In the genomic region with DNA sequence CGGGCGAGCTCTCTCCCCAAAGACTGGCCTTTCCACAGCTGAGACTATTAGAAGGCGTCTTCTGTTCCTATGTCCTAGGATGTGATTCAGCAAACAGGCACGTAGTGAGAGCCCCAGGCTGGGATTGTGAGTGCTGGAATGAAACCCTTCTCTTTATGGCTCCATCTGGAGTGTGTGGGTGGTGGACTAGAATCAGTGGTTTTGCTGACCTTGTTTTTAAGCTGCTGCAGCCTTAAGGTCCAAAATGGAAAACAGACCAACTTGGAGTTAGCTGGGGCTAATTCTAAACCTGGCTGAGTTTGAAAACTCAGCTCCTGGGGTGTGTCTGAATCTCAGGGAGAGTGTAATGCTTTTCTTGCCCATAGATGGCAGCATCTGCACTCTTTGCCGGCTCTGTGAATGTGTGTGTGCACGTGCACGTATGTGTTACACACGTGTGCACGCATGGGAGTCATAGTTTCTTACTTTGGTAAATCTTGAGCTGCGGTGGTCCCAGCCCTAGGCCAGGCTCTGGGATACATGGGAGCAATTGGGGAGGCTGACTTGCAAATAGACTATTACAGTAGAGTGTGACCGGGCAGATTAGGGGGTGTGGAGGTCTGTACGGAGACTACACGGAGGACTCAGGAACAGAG, we compare ENCODE assay signal across 1 cellular context.
TF ChIP-seq lines count a peak whose summit lies in the region.

No MANE protein-coding gene starts in this region.

TF ChIP-seq in K562, 482 proteins besides CTCF, POLR2A, EP300 and RAD21 (continued from another document):
- TF ChIP-seq, protein P1, sequence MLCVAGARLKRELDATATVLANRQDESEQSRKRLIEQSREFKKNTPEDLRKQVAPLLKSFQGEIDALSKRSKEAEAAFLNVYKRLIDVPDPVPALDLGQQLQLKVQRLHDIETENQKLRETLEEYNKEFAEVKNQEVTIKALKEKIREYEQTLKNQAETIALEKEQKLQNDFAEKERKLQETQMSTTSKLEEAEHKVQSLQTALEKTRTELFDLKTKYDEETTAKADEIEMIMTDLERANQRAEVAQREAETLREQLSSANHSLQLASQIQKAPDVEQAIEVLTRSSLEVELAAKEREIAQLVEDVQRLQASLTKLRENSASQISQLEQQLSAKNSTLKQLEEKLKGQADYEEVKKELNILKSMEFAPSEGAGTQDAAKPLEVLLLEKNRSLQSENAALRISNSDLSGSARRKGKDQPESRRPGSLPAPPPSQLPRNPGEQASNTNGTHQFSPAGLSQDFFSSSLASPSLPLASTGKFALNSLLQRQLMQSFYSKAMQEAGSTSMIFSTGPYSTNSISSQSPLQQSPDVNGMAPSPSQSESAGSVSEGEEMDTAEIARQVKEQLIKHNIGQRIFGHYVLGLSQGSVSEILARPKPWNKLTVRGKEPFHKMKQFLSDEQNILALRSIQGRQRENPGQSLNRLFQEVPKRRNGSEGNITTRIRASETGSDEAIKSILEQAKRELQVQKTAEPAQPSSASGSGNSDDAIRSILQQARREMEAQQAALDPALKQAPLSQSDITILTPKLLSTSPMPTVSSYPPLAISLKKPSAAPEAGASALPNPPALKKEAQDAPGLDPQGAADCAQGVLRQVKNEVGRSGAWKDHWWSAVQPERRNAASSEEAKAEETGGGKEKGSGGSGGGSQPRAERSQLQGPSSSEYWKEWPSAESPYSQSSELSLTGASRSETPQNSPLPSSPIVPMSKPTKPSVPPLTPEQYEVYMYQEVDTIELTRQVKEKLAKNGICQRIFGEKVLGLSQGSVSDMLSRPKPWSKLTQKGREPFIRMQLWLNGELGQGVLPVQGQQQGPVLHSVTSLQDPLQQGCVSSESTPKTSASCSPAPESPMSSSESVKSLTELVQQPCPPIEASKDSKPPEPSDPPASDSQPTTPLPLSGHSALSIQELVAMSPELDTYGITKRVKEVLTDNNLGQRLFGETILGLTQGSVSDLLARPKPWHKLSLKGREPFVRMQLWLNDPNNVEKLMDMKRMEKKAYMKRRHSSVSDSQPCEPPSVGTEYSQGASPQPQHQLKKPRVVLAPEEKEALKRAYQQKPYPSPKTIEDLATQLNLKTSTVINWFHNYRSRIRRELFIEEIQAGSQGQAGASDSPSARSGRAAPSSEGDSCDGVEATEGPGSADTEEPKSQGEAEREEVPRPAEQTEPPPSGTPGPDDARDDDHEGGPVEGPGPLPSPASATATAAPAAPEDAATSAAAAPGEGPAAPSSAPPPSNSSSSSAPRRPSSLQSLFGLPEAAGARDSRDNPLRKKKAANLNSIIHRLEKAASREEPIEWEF (CRISPR knock-in tag; IDR thresholded peaks at IDR 0.05) = no peak
- TF ChIP-seq TCF3 (CRISPR knock-in tag; IDR thresholded peaks at IDR 0.05) (no peak), RBFOX2 (IDR thresholded peaks at IDR 0.05; ENCODE audit: low read depth, low read length) (no peak)
TF ChIP-seq in K562: peak in this region for 86.
